In genomic region chr10:107919626-107920235, GRCh38 we compare ENCODE assay signal across 22 cellular contexts.
"Had no signal": no experiment of that assay in that cellular context is flagged by ENCODE, and none has a peak within 500 bp of the region (broad histone marks: within the 10 kb centered on the region; RNA-seq: fewer than 3 reads in every experiment).

No MANE protein-coding gene starts in this region.

- H3K27me3 ChIP-seq: vagina had no signal

- ATAC-seq: effector memory CD8-positive, alpha-beta T cell; left cardiac atrium; left lung; mucosa of descending colon; natural killer cell treated with Interleukin-12 subunit alpha and Interleukin-12 subunit beta and Interleukin-15 and Interleukin-18, amount 100 ng/mL, for 72 hours; pancreas; right lobe of liver; stimulated activated naive CD8-positive, alpha-beta T cell treated with anti-CD3 and anti-CD28 coated beads, Interleukin-15, amount 100 ng/mL, for 72 hours had no signal

- H3K9me3 ChIP-seq: mucosa of descending colon, neutrophil, pancreas, right lobe of liver, transverse colon, vagina had no signal

- H3K4me1 ChIP-seq: left lung, pancreas, right lobe of liver, vagina had no signal

- H3K36me3 ChIP-seq: esophagus squamous epithelium, left lung, neutrophil, pancreas, right lobe of liver, suprapubic skin, transverse colon, vagina had no signal

- DNase-seq: cortex of kidney; effector memory CD8-positive, alpha-beta T cell; erythroblast; esophagus squamous epithelium; left cardiac atrium; left lung; mesenchymal stem cell; mucosa of descending colon; naive B cell; pancreas; right lobe of liver; small intestine; stimulated activated CD4-positive, alpha-beta T cell treated with anti-CD3 and anti-CD28 coated beads, Interleukin-15, amount 100 ng/mL, for 24 hours; stimulated activated CD4-positive, alpha-beta T cell treated with anti-CD3 and anti-CD28 coated beads, Interleukin-4, amount 100 ng/mL, for 1 hour; stimulated activated CD8-positive, alpha-beta memory T cell treated with anti-CD3 and anti-CD28 coated beads, Interleukin-4, amount 100 ng/mL, for 48 hours; stimulated activated naive CD4-positive, alpha-beta T cell; stimulated activated naive CD8-positive, alpha-beta T cell treated with anti-CD3 and anti-CD28 coated beads, Interleukin-15, amount 100 ng/mL, for 72 hours; transverse colon had no signal

- H3K4me3 ChIP-seq: esophagus squamous epithelium, left lung, mucosa of descending colon, pancreas, right lobe of liver, suprapubic skin, transverse colon, vagina had no signal
